ENCODE assay signal across 8 cellular contexts in the genomic region with DNA sequence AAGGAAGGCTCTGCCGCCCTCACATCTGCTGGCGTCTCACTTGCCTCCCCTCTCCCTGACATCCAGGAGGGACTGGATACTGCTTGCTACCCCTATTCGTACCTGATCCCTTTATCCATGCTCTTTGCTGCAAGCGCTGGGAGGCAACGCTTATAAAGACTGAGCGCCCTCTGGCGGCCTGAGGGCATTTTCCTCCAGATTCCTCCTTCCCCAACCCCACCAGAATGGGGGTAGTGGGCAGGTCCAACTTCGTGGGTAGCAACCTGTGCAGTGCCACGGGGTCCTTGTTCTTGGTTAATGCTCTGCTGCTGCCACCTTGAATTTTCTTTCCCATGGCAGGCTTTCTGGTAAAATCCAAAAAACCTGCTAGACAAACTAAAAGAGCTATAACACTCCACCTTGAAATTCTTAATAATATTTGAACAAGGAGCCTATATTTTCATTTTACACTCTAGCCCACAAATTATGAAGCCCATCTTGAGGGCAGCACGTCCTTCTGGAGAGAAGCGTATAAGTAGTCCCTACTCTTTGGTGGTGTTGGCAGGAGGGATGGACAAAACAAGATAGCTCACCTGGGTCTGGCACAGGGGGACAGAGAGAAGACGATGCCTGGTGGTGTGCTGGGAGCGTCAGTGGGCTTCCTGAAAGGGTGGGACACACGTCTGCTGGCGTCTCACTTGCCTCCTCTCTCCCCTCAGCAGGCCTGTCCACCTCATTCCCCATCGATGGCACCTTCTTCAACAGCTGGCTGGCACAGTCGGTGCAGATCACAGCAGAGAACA.
DNase-seq lines count a peak whose midpoint lies in the region; ATAC-seq and TF ChIP-seq lines count a peak whose summit lies in the region.

No MANE protein-coding gene starts in this region.

- no peak overlapping the region for H3K4me3 ChIP-seq in AG10803 (ENCODE audit: low read length)

- H3K4me3 Mint-ChIP-seq in central memory CD8-positive, alpha-beta T cell: no peak overlapping the region

- peaks cover 30% of the 10 kb centered on the region for H3K36me3 Mint-ChIP-seq in central memory CD8-positive, alpha-beta T cell (ENCODE audit: insufficient read depth)

- H3K27me3 Mint-ChIP-seq in central memory CD8-positive, alpha-beta T cell: no peaks in the 10 kb centered on the region

- peak; percentile 72 for DNase-seq in AG10803 (ENCODE audit: low read depth)
- peak; percentile 43 for DNase-seq in GOT3 (lab: John Stamatoyannopoulos, UW)
- peak; percentile 33 for DNase-seq in NCI-H345 treated with DMSO at 0.1 percent for 48 hours (lab: John Stamatoyannopoulos, UW; ENCODE audit: unreplicated experiment)
- peak; percentile 59 for DNase-seq in activated CD4-positive, alpha-beta T cell treated with anti-CD3 and anti-CD28 coated beads for 1 hour
- peak; percentile 61 to 71 for DNase-seq in central memory CD8-positive, alpha-beta T cell (ENCODE audit: low spot score in 2 of 2)
- DNase-seq in left kidney (ENCODE audit: low read depth, low spot score): peak; percentile 92
- peak; percentile 84 for DNase-seq in stimulated activated CD4-positive, alpha-beta T cell treated with anti-CD3 and anti-CD28 coated beads, Interleukin-4, amount 100 ng/mL, for 24 hours

- H3K9me3 Mint-ChIP-seq in central memory CD8-positive, alpha-beta T cell: no peaks in the 10 kb centered on the region

- H3K27ac Mint-ChIP-seq in central memory CD8-positive, alpha-beta T cell (ENCODE audit: low read depth): peak overlapping the region; percentile 38

- peak; percentile 89 for TF ChIP-seq CTCF in AG10803 (conservative IDR thresholded peaks at IDR 0.05; ENCODE audit: low read length)

- ATAC-seq in central memory CD8-positive, alpha-beta T cell (replicated peaks; ENCODE audit: extremely low read depth, poor library complexity, severe bottlenecking): peak; percentile 61
- ATAC-seq in HG02610 (IDR thresholded peaks at IDR 0.05; ENCODE audit: unreplicated experiment): no peak

- peaks cover 30% of the 10 kb centered on the region for H3K4me1 Mint-ChIP-seq in central memory CD8-positive, alpha-beta T cell

Comparison
In these comparisons a context has a peak if more than half of its experiments do, and no peak if none do; other contexts are left out.
1. DNase-seq: peak in every context shown above with its lines; median percentile 92 in left kidney; 84 in stimulated activated CD4-positive, alpha-beta T cell treated with anti-CD3 and anti-CD28 coated beads, Interleukin-4, amount 100 ng/mL, for 24 hours; 72 in AG10803; 66 in central memory CD8-positive, alpha-beta T cell; 59 in activated CD4-positive, alpha-beta T cell treated with anti-CD3 and anti-CD28 coated beads for 1 hour; 43 in GOT3; 33 in NCI-H345 treated with DMSO at 0.1 percent for 48 hours.